20 cellular contexts compared by ENCODE assay signal in the genomic region with DNA sequence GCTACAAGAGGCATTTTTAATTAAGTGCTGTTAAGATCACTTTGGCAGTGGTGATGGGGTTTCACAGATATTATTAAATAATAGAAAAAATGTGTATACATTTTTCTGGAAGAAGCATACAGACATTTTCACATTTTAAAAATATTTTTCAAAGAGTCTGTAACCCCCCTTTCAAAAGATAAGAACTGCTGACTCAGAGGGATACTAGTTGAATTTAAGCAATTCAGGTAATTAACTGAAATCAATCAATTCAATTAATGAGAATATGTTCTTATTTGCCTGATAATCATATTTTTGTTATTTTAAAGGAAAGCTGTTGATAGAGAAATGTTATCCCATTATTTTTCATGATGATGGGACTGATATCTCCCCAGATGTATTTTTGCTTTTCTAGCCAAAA. TPM values are rescaled to one million over a fixed set of nuclear protein-coding genes. Genes with fewer than 3 reads are reported as not detected.
DNase-seq lines count a peak whose midpoint lies in the region; ATAC-seq and TF ChIP-seq lines count a peak whose summit lies in the region.
"Had no signal": no experiment of that assay in that cellular context is flagged by ENCODE, and none has a peak within 500 bp of the region (broad histone marks: within the 10 kb centered on the region; RNA-seq: fewer than 3 reads in every experiment).

No MANE protein-coding gene starts in this region.

- peaks cover 3 to 4% of the 10 kb centered on the region in 2 experiments; a peak in 1 of 4 replicates for H3K79me1 ChIP-seq in IMR-90 (ENCODE audit: low read depth in 1 of 2, low read length in 2 of 2)
- no peaks in the 10 kb centered on the region for H3K79me1 ChIP-seq in mesendoderm (ENCODE audit: low read length)

- H3K4me3 ChIP-seq in left ventricle myocardium inferior, result no peak overlapping the region
- H3K4me3 ChIP-seq in IMR-90 (ENCODE audit: insufficient read depth, low read depth, low read length), result no peak overlapping the region
- H3K4me3 ChIP-seq in mesendoderm (ENCODE audit: low read length), result no peak overlapping the region
- H3K4me3 ChIP-seq: GM23338, HAP-1 had no signal

- H3K9me3 ChIP-seq in left ventricle myocardium inferior (replicated peaks), result peaks cover 2% of the 10 kb centered on the region
- H3K9me3 ChIP-seq in IMR-90 (ENCODE audit: control insufficient read depth, insufficient read depth, low read length), result peaks cover under 1% of the 10 kb centered on the region; the same call in 1 of the 2 replicates
- H3K9me3 ChIP-seq: HAP-1 had no signal

- H4K5ac ChIP-seq in IMR-90 (ENCODE audit: low read depth, low read length) (no peak overlapping the region), mesendoderm (ENCODE audit: low read length) (no peak overlapping the region)

- H3K27me3 ChIP-seq in left ventricle myocardium inferior (ENCODE audit: low read depth), result no peaks in the 10 kb centered on the region
- peaks cover 3% of the 10 kb centered on the region for H3K27me3 ChIP-seq in IMR-90 (ENCODE audit: control insufficient read depth, insufficient read depth, low read length)
- H3K27me3 ChIP-seq in mesendoderm (ENCODE audit: insufficient read depth, low read length, poor library complexity), result no peaks in the 10 kb centered on the region

- no peaks in the 10 kb centered on the region for H4K20me1 ChIP-seq in IMR-90 (ENCODE audit: insufficient read depth, low read length)

- H2BK20ac ChIP-seq in IMR-90 (ENCODE audit: low read depth, low read length), result no peak overlapping the region

- H3K4me1 ChIP-seq in left ventricle myocardium inferior (peaks cover 28% of the 10 kb centered on the region), IMR-90 (ENCODE audit: control insufficient read depth, insufficient read depth, low read length) (peaks cover 9% of the 10 kb centered on the region), mesendoderm (ENCODE audit: control insufficient read depth, low read depth, low read length) (peaks cover 6% of the 10 kb centered on the region)

- H4K8ac ChIP-seq in IMR-90 (ENCODE audit: low read depth in 2 of 2, low read length in 2 of 2) (no peak overlapping the region), mesendoderm (ENCODE audit: low read depth, low read length) (no peak overlapping the region)

- H2AFZ ChIP-seq in IMR-90 (replicated peaks; ENCODE audit: low read length, poor library complexity), result no peak overlapping the region
- H2AFZ ChIP-seq: GM23338 had no signal

- H3K14ac ChIP-seq in IMR-90 (replicated peaks; ENCODE audit: low read depth, low read length), result no peak overlapping the region

- no peak overlapping the region for H2BK120ac ChIP-seq in IMR-90 (ENCODE audit: low read depth, low read length)
- H2BK120ac ChIP-seq in mesendoderm (ENCODE audit: low read depth, low read length), result no peak overlapping the region

- no peak overlapping the region for H3K56ac ChIP-seq in IMR-90 (ENCODE audit: extremely low read depth, insufficient read depth, low read length)
- no peak overlapping the region for H3K56ac ChIP-seq in mesendoderm (ENCODE audit: low read length)

- TF ChIP-seq POLR2A in IMR-90 (IDR thresholded peaks at IDR 0.05; ENCODE audit: low read depth, low read length), result no peak

- no peak overlapping the region for H3K4me2 ChIP-seq in IMR-90 (ENCODE audit: low read depth, low read length)
- no peak overlapping the region for H3K4me2 ChIP-seq in mesendoderm (ENCODE audit: low read length)
- H3K4me2 ChIP-seq: GM23338 had no signal

- no peak for TF ChIP-seq CTCF in left ventricle myocardium inferior (IDR thresholded peaks at IDR 0.05; ENCODE audit: borderline replicate concordance)
- TF ChIP-seq CTCF in IMR-90 (conservative IDR thresholded peaks at IDR 0.05; ENCODE audit: low read depth, low read length), result no peak

- TF ChIP-seq RAD21 in IMR-90 (IDR thresholded peaks at IDR 0.05; ENCODE audit: low read length), result no peak

- intact Hi-C loops in left ventricle myocardium inferior (cut with micrococcal nuclease) (loop anchor here (2.0 to 10.0 kb wide), 3 partner anchors 176 to 494 kb away; a partner anchor contains a TSS), cardiac septum (cut with DNase I) (loop anchor here (5.0 kb wide), 3 partner anchors 178 to 352 kb away; a partner anchor contains a TSS), IMR-90 (cut with micrococcal nuclease) (loop anchor here (2.0 to 10.0 kb wide), 6 partner anchors 94 to 1094 kb away; no protein-coding TSS in a partner anchor)

- POLR2A ChIA-PET in IMR-90 (lab: Charles Lee; ENCODE audit: unreplicated experiment), result no interaction called here

- H2AK9ac ChIP-seq in IMR-90 (replicated peaks; ENCODE audit: low read depth, low read length, poor library complexity), result no peak overlapping the region

- BruUV-seq in IMR-90 (replicated peaks; lab: Mats Ljungman, UMichigan), result no TSS peak

- DNase-seq in left ventricle myocardium inferior (no peak), cardiac septum (ENCODE audit: low spot score) (no peak), IMR-90 (no peak), mesendoderm (no peak), NCI-H2081 (lab: John Stamatoyannopoulos, UW) (no peak), mucosa of gallbladder (ENCODE audit: low spot score) (no peak)
- DNase-seq: 8988T; Calu3; CD4-positive, alpha-beta memory T cell; COR-L47; DMS53; DMS79 treated with DMSO at 0.1 percent for 48 hours; GF-D8; HFFc6 had no signal

- H3K23ac ChIP-seq in IMR-90 (ENCODE audit: low read depth, low read length) (no peak overlapping the region), mesendoderm (ENCODE audit: low read length) (no peak overlapping the region)

- H2AK5ac ChIP-seq in IMR-90 (ENCODE audit: low read depth, low read length) (no peak overlapping the region), mesendoderm (ENCODE audit: low read length) (no peak overlapping the region)

- H3K9me1 ChIP-seq in IMR-90 (ENCODE audit: insufficient read depth, low read length), result no peaks in the 10 kb centered on the region

- H3K79me2 ChIP-seq in mesendoderm (ENCODE audit: control insufficient read depth, insufficient read depth, low read length), result no peaks in the 10 kb centered on the region

- dilution Hi-C loops in IMR-90 (cut with HindIII; ENCODE audit: low sequenced_read_pairs, unreplicated experiment), result no loop called here

- no peak for ATAC-seq in IMR-90 (ENCODE audit: low read depth)
- ATAC-seq: GM23338 had no signal

- no peak overlapping the region for H2BK15ac ChIP-seq in IMR-90 (ENCODE audit: low read depth, low read length)
- no peak overlapping the region for H2BK15ac ChIP-seq in mesendoderm (replicated peaks; ENCODE audit: low read depth)

- H2BK5ac ChIP-seq in IMR-90 (ENCODE audit: low read depth, low read length, poor library complexity, severe bottlenecking) (no peak overlapping the region), mesendoderm (ENCODE audit: low read length) (no peak overlapping the region)

- in situ Hi-C loops in IMR-90 (cut with MboI; ENCODE audit: low sequenced_read_pairs), result loop anchor here (5.0 to 10.0 kb wide), 3 partner anchors 184 to 754 kb away; a partner anchor contains a TSS

- no peak overlapping the region for H3K4ac ChIP-seq in IMR-90 (ENCODE audit: low read depth, low read length)
- peak overlapping the region; percentile 84 for H3K4ac ChIP-seq in mesendoderm (ENCODE audit: low read depth, low read length)

- H4K91ac ChIP-seq in IMR-90 (ENCODE audit: insufficient read depth, low read depth, low read length), result no peak overlapping the region

- H3K18ac ChIP-seq in IMR-90 (ENCODE audit: low read depth, low read length) (no peak overlapping the region), mesendoderm (ENCODE audit: low read length) (peak overlapping the region; percentile 73)

- peak overlapping the region; percentile 33 for H3K27ac ChIP-seq in left ventricle myocardium inferior (replicated peaks)
- no peak overlapping the region for H3K27ac ChIP-seq in IMR-90 (ENCODE audit: insufficient read depth, low read length)
- H3K27ac ChIP-seq in mesendoderm (ENCODE audit: low read depth, low read length), result no peak overlapping the region

- CTCF ChIA-PET in IMR-90 (lab: Yijun Ruan, JAX), result interaction anchor here (1.2 kb wide), 1 partner anchor 492 kb away, joined by 4 read pairs; no protein-coding TSS in a partner anchor

- H3K36me3 ChIP-seq in left ventricle myocardium inferior, result no peaks in the 10 kb centered on the region
- H3K36me3 ChIP-seq in IMR-90 (ENCODE audit: control insufficient read depth, insufficient read depth, low read length), result no peaks in the 10 kb centered on the region
- H3K36me3 ChIP-seq in mesendoderm (ENCODE audit: control insufficient read depth, insufficient read depth, low read length), result no peaks in the 10 kb centered on the region
- H3K36me3 ChIP-seq: HAP-1 had no signal

- H3K9ac ChIP-seq in IMR-90 (ENCODE audit: low read depth, low read length), result no peak overlapping the region
- H3K9ac ChIP-seq in mesendoderm (ENCODE audit: low read length), result no peak overlapping the region

TF ChIP-seq in IMR-90, 13 proteins besides CTCF, POLR2A, EP300 and RAD21:
- TF ChIP-seq MAFK (IDR thresholded peaks at IDR 0.05; ENCODE audit: low read depth, low read length), result peak; percentile 77
- no peak for TF ChIP-seq CEBPB (IDR thresholded peaks at IDR 0.05; ENCODE audit: low read depth, low read length)

RNA-seq across cellular contexts. Expression of a gene that starts 41.1 kb away (rescaled TPM):
- total RNA-seq in left ventricle myocardium inferior, result 0.25 TPM
- total RNA-seq in cardiac septum, result not detected
- not detected in 2 replicates for total RNA-seq in IMR-90 (2012; rRNA removed)
- polyA plus RNA-seq in IMR-90 (2012; rRNA removed), result not detected in 2 replicates
- not detected in 2 replicates for polyA plus RNA-seq in IMR-90 (2012; cell fraction: cytosol; rRNA removed)
- 0.06 TPM in 1 of 2 replicates, not detected in the other for polyA plus RNA-seq in IMR-90 (2012; cell fraction: nucleus; rRNA removed; ENCODE audit: low replicate concordance)
- polyA plus RNA-seq in mesendoderm (2013, experiment 1 of 2), result 0.39 TPM
- polyA plus RNA-seq in mesendoderm (2013, experiment 2 of 2), result 0.41 TPM
- total RNA-seq in mucosa of gallbladder, result 0.23 TPM
- total RNA-seq: A673; CD4-positive, alpha-beta memory T cell; Daoy; G401; HFFc6 had no signal
- polyA plus RNA-seq: BJ; CD4-positive, alpha-beta memory T cell had no signal
